Comparison of ENCODE assay signal across 1 cellular context in genomic region chr20:46705378-46705729, GRCh38.
TF ChIP-seq lines count a peak whose summit lies in the region.

No MANE protein-coding gene starts in this region.

TF ChIP-seq in GM23338, 12 proteins besides CTCF, POLR2A, EP300 and RAD21 (continued from another document):
- TF ChIP-seq ZNF462 (CRISPR knock-in tag; IDR thresholded peaks at IDR 0.05) (no peak), POLR2AphosphoS5 (IDR thresholded peaks at IDR 0.05; ENCODE audit: low read depth) (no peak), NANOG (IDR thresholded peaks at IDR 0.05; ENCODE audit: borderline replicate concordance) (no peak), STAT1 (IDR thresholded peaks at IDR 0.05; ENCODE audit: unreplicated experiment) (no peak), ZNF114 (CRISPR knock-in tag; IDR thresholded peaks at IDR 0.05) (no peak), JUNB (IDR thresholded peaks at IDR 0.05; ENCODE audit: unreplicated experiment) (no peak), CREB1 (CRISPR knock-in tag; IDR thresholded peaks at IDR 0.05; ENCODE audit: low read depth) (no peak)
- TF ChIP-seq, protein P1, sequence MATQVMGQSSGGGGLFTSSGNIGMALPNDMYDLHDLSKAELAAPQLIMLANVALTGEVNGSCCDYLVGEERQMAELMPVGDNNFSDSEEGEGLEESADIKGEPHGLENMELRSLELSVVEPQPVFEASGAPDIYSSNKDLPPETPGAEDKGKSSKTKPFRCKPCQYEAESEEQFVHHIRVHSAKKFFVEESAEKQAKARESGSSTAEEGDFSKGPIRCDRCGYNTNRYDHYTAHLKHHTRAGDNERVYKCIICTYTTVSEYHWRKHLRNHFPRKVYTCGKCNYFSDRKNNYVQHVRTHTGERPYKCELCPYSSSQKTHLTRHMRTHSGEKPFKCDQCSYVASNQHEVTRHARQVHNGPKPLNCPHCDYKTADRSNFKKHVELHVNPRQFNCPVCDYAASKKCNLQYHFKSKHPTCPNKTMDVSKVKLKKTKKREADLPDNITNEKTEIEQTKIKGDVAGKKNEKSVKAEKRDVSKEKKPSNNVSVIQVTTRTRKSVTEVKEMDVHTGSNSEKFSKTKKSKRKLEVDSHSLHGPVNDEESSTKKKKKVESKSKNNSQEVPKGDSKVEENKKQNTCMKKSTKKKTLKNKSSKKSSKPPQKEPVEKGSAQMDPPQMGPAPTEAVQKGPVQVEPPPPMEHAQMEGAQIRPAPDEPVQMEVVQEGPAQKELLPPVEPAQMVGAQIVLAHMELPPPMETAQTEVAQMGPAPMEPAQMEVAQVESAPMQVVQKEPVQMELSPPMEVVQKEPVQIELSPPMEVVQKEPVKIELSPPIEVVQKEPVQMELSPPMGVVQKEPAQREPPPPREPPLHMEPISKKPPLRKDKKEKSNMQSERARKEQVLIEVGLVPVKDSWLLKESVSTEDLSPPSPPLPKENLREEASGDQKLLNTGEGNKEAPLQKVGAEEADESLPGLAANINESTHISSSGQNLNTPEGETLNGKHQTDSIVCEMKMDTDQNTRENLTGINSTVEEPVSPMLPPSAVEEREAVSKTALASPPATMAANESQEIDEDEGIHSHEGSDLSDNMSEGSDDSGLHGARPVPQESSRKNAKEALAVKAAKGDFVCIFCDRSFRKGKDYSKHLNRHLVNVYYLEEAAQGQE (IDR thresholded peaks at IDR 0.05; ENCODE audit: unreplicated experiment) = no peak
